ENCODE assay signal across 1 cellular context in the genomic region with DNA sequence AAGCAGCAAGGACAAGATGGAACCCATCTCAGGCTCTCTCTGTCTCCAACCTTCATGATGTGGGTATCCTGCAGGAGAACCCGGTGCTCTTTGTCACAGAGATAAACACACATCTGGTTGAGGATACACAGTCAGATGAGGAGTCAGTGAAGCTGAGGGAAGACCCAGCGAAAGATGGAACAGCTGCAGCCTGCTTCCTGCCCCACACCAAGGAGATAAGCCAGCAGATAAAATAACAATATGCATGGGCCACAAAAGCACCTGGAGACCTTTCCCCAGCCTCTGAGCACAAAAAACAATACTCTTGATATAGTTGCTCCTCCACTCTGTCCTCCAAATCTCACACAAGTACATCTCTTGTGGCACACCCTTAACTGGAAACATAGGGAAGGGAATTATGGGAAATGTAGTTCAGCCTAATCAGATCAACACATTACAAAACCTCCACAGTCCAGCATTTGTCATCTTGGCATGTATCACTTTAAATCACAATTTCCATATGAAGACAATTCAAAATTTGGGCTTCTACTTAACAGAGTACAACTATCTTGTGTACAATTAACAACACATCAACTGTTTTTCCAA.
TF ChIP-seq lines count a peak whose summit lies in the region.

No MANE protein-coding gene starts in this region.

TF ChIP-seq in endothelial cell of umbilical vein, 7 proteins besides CTCF, POLR2A, EP300 and RAD21:
- TF ChIP-seq, protein P1, sequence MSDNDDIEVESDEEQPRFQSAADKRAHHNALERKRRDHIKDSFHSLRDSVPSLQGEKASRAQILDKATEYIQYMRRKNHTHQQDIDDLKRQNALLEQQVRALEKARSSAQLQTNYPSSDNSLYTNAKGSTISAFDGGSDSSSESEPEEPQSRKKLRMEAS (IDR thresholded peaks at IDR 0.05; ENCODE audit: insufficient read depth, insufficient read length): no peak
- no peak for TF ChIP-seq JUN (IDR thresholded peaks at IDR 0.05; ENCODE audit: borderline replicate concordance, insufficient read depth, insufficient read length, low read depth)
- no peak for TF ChIP-seq GATA2 (IDR thresholded peaks at IDR 0.05; ENCODE audit: insufficient read depth, insufficient read length, low read depth, low read length)
- no peak for TF ChIP-seq EZH2 (IDR thresholded peaks at IDR 0.05; ENCODE audit: borderline replicate concordance, low read depth, low read length, severe bottlenecking)
- TF ChIP-seq FOS (IDR thresholded peaks at IDR 0.05; ENCODE audit: borderline replicate concordance, insufficient read depth, low read length): no peak
- no peak for TF ChIP-seq POLR2AphosphoS5 (IDR thresholded peaks at IDR 0.05; ENCODE audit: insufficient read depth, low read depth, low read length)
- TF ChIP-seq MYC (IDR thresholded peaks at IDR 0.05; ENCODE audit: low read depth, low read length): no peak
